8 cellular contexts compared by ENCODE assay signal in the genomic region with DNA sequence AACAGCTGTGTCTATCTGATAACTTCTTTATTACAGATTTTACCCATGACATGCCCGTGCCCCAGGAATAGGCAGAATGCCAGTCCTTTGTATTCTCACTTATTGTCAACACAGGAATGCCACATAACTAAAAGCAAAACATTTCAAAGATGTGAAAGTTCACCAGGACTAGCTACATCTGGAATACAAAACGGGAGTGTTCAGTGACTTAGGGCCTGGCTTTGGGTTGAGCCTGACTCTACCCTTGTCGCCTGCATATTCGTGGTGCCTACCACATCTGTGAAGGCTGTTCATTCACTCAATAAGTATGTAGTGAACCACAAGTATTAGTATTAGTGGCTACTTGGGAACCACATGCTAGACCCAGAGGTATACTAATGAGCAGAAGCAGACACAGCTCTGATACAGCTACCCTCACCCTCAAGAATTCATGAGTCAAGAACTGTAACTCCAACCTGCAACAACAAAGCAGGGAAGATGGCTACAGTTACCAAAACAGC. TPM values are rescaled to one million over a fixed set of nuclear protein-coding genes. Genes with fewer than 3 reads are reported as not detected.
DNase-seq lines count a peak whose midpoint lies in the region; ATAC-seq and TF ChIP-seq lines count a peak whose summit lies in the region.

No MANE protein-coding gene starts in this region.

- peaks cover 39 to 42% of the 10 kb centered on the region in 2 donors for H3K36me3 Mint-ChIP-seq in CD14-positive monocyte
- no peaks in the 10 kb centered on the region for H3K36me3 Mint-ChIP-seq in progenitor cell of endocrine pancreas (ENCODE audit: insufficient read depth)

- peaks cover 72% of the 10 kb centered on the region for H3K4me1 Mint-ChIP-seq in CD14-positive monocyte
- peaks cover 8% of the 10 kb centered on the region for H3K4me1 Mint-ChIP-seq in progenitor cell of endocrine pancreas (ENCODE audit: low read depth)

- no peak for TF ChIP-seq CTCF in CD14-positive monocyte (IDR thresholded peaks at IDR 0.05)
- no peak for TF ChIP-seq CTCF in progenitor cell of endocrine pancreas (IDR thresholded peaks at IDR 0.05; ENCODE audit: unreplicated experiment)

- DNase-seq in CD14-positive monocyte (ENCODE audit: low spot score) (no peak), dermis blood vessel endothelial cell (peak; percentile 92), aorta (no peak), progenitor cell of endocrine pancreas (ENCODE audit: low spot score, unreplicated experiment) (no peak), NCI-H187 treated with DMSO at 0.1 percent for 48 hours (lab: John Stamatoyannopoulos, UW) (no peak)

- peak overlapping the region; percentile 34 to 59 (median 46) for H3K4me3 ChIP-seq in skin epidermis
- no peak overlapping the region for H3K4me3 ChIP-seq in aorta (ENCODE audit: low read length in 2 of 2)

- ATAC-seq in GM19438 (IDR thresholded peaks at IDR 0.05; ENCODE audit: low read depth, unreplicated experiment) (peak; percentile 31), HG03558 (IDR thresholded peaks at IDR 0.05; ENCODE audit: extremely low read depth, unreplicated experiment) (peak; percentile 45), aorta (ENCODE audit: low FRiP score) (no peak)

- H3K4me1 ChIP-seq in aorta (ENCODE audit: control insufficient read depth in 1 of 2, insufficient read depth in 2 of 2, low read length in 2 of 2): peaks cover 0 to 3% of the 10 kb centered on the region in 2 donors

- H3K27ac Mint-ChIP-seq in CD14-positive monocyte (peak overlapping the region in 6 of 7 donors; percentile 74 to 88 (median 82)), progenitor cell of endocrine pancreas (no peak overlapping the region)

- H3K27me3 Mint-ChIP-seq in CD14-positive monocyte (ENCODE audit: low read depth in 3 of 3) (no peaks in the 10 kb centered on the region), progenitor cell of endocrine pancreas (no peaks in the 10 kb centered on the region)

- intact Hi-C loops in CD14-positive monocyte (cut with micrococcal nuclease): loop anchor here in 1 of 2 donors (5.0 kb wide), 1 partner anchor 72 kb away; no protein-coding TSS in a partner anchor
- intact Hi-C loops in aorta (cut with DNase I): no loop called here

- H3K27me3 ChIP-seq in aorta (ENCODE audit: control insufficient read depth in 1 of 2, insufficient read depth in 2 of 2, low read length in 1 of 2): no peaks in the 10 kb centered on the region

- H3K9me3 Mint-ChIP-seq in CD14-positive monocyte: no peaks in the 10 kb centered on the region
- H3K9me3 Mint-ChIP-seq in progenitor cell of endocrine pancreas (ENCODE audit: low read depth): peaks cover 3% of the 10 kb centered on the region

- peak overlapping the region; percentile 91 to 95 for H3K4me3 Mint-ChIP-seq in CD14-positive monocyte
- H3K4me3 Mint-ChIP-seq in progenitor cell of endocrine pancreas (ENCODE audit: low read depth): no peak overlapping the region

- H3K27ac ChIP-seq in skin epidermis: peak overlapping the region in 20 of 21 experiments; percentile 37 to 98 (median 86)
- no peak overlapping the region for H3K27ac ChIP-seq in aorta (ENCODE audit: low read depth in 1 of 2, low read length in 2 of 2)

- no peaks in the 10 kb centered on the region for H3K9me3 ChIP-seq in aorta (ENCODE audit: control insufficient read depth, low read length)

- H3K36me3 ChIP-seq in aorta (ENCODE audit: control insufficient read depth in 1 of 2, insufficient read depth in 2 of 2, low read length in 1 of 2): no peaks in the 10 kb centered on the region

- 76 to 85% methylated on average over 4 of the region's 4 CpGs for WGBS in aorta, 2 donors

RNA-seq across cellular contexts. Expression of gene TNFSF10, which starts 2.8 kb away (rescaled TPM):
- polyA plus RNA-seq in CD14-positive monocyte: 100 to 1,000 TPM; 264 to 293 TPM
- 169 and 180 TPM in 2 replicates for total RNA-seq in dermis blood vessel endothelial cell
- total RNA-seq in aorta: 10 to 100 TPM; 16.5 to 53.3 TPM
- polyA plus RNA-seq in aorta: 1 to 10 TPM; 2.7 to 8.0 TPM
- total RNA-seq in progenitor cell of endocrine pancreas: 0.36 and 0.72 TPM in 2 replicates

Comparison
In these comparisons a context has a peak if more than half of its experiments do, and no peak if none do; other contexts are left out.
1. H3K27ac ChIP-seq: peak in skin epidermis (20 of 21); none in aorta (0 of 2).
2. H3K4me3 ChIP-seq: peak in skin epidermis (7 of 7); none in aorta (0 of 2).
3. RNA of gene TNFSF10, which starts 2.8 kb away (total RNA-seq): 169 to 180 TPM in dermis blood vessel endothelial cell and 16.5 to 53.3 TPM in aorta; 0.36 to 0.72 TPM in progenitor cell of endocrine pancreas; every median in the first group is over 10 times any median in the second.